In the genomic region with DNA sequence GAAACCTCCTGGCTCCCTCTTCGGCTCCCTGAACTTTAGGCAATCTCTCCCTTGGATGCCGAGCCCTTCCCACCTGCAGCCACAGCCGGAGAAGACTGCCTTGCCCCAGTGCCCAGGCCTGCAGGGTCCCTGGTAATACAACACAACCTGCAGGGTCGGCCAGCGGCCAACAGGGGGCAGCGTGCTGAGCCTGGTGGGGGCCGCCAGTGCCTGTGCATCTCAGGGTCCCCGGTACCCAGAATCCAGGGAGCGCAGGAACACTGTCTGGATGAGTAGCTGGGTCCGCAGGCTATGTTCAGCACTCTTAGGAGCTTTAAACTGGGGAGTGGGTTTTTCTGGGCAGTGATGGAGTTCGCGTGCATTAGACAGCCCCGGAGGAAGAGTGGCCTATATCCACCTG, we compare ENCODE assay signal across 19 cellular contexts. TPM values are rescaled to one million over a fixed set of nuclear protein-coding genes. Genes with fewer than 3 reads are reported as not detected.
DNase-seq lines count a peak whose midpoint lies in the region; ATAC-seq and TF ChIP-seq lines count a peak whose summit lies in the region.
"Had no signal": no experiment of that assay in that cellular context is flagged by ENCODE, and none has a peak within 500 bp of the region (broad histone marks: within the 10 kb centered on the region; RNA-seq: fewer than 3 reads in every experiment).

No MANE protein-coding gene starts in this region.

- WGBS in smooth muscle cell (ENCODE audit: low lambda C conversion rate): 58% methylated on average over 13 of the region's 13 CpGs

- no peaks in the 10 kb centered on the region for H3K9me3 ChIP-seq in cardiac muscle cell (ENCODE audit: low read depth)
- no peaks in the 10 kb centered on the region for H3K9me3 ChIP-seq in smooth muscle cell (replicated peaks; ENCODE audit: low read depth)
- H3K9me3 ChIP-seq: colonic mucosa, thyroid gland had no signal

- intact Hi-C loops in left cardiac atrium (cut with DNase I): loop anchor here in 1 of 2 donors (5.0 kb wide), 1 partner anchor 54 kb away; no protein-coding TSS in a partner anchor
- intact Hi-C loops in activated CD4-positive, alpha-beta memory T cell treated with anti-CD3 and anti-CD28 coated beads for 36 hours (cut with micrococcal nuclease): no loop called here

- H3F3A ChIP-seq in smooth muscle cell (ENCODE audit: low read depth): no peaks in the 10 kb centered on the region

- H3K27me3 Mint-ChIP-seq in activated CD4-positive, alpha-beta memory T cell treated with anti-CD3 and anti-CD28 coated beads for 36 hours: peaks cover 3% of the 10 kb centered on the region

- no peak overlapping the region for H2AFZ ChIP-seq in smooth muscle cell (ENCODE audit: low read depth)

- H3K4me1 Mint-ChIP-seq in activated CD4-positive, alpha-beta memory T cell treated with anti-CD3 and anti-CD28 coated beads for 36 hours (ENCODE audit: low read depth): no peaks in the 10 kb centered on the region
- H3K4me1 Mint-ChIP-seq: activated B cell treated with CpG ODN at 0.5 μM for 24 hours had no signal

- peak; percentile 21 for TF ChIP-seq CTCF in cardiac muscle cell (IDR thresholded peaks at IDR 0.05; ENCODE audit: low read depth, low read length)
- peak; percentile 29 for TF ChIP-seq CTCF in epithelial cell of proximal tubule (conservative IDR thresholded peaks at IDR 0.05; ENCODE audit: low read depth, low read length)
- TF ChIP-seq CTCF in smooth muscle cell (IDR thresholded peaks at IDR 0.05; ENCODE audit: borderline replicate concordance, insufficient read depth, poor library complexity, severe bottlenecking): peak; percentile 23

- H3K9me3 Mint-ChIP-seq in activated CD4-positive, alpha-beta memory T cell treated with anti-CD3 and anti-CD28 coated beads for 36 hours: no peaks in the 10 kb centered on the region
- H3K9me3 Mint-ChIP-seq: activated B cell treated with CpG ODN at 0.5 μM for 24 hours had no signal

- H3K4me3 Mint-ChIP-seq in activated CD4-positive, alpha-beta memory T cell treated with anti-CD3 and anti-CD28 coated beads for 36 hours: no peak overlapping the region
- H3K4me3 Mint-ChIP-seq: activated B cell treated with CpG ODN at 0.5 μM for 24 hours had no signal

- no peak overlapping the region for H3K9ac ChIP-seq in smooth muscle cell (ENCODE audit: low read depth)

- H3K4me3 ChIP-seq in cardiac muscle cell (no peak overlapping the region), epithelial cell of proximal tubule (ENCODE audit: low read depth, low read length) (no peak overlapping the region), smooth muscle cell (no peak overlapping the region)
- H3K4me3 ChIP-seq: colonic mucosa, thyroid gland had no signal

- H3K27me3 ChIP-seq in cardiac muscle cell: no peaks in the 10 kb centered on the region
- H3K27me3 ChIP-seq in smooth muscle cell (ENCODE audit: low read depth): peaks cover 7% of the 10 kb centered on the region
- H3K27me3 ChIP-seq: colonic mucosa, thyroid gland had no signal

- H3K27ac Mint-ChIP-seq in activated CD4-positive, alpha-beta memory T cell treated with anti-CD3 and anti-CD28 coated beads for 36 hours: no peak overlapping the region
- H3K27ac Mint-ChIP-seq: activated B cell treated with CpG ODN at 0.5 μM for 24 hours had no signal

- H4K20me1 ChIP-seq in smooth muscle cell (ENCODE audit: low read depth): no peaks in the 10 kb centered on the region

- no peaks in the 10 kb centered on the region for H3K79me2 ChIP-seq in smooth muscle cell (ENCODE audit: low read depth)

- no peak overlapping the region for H3K4me2 ChIP-seq in smooth muscle cell

- H3K4me1 ChIP-seq in cardiac muscle cell (ENCODE audit: low read depth) (peaks cover 31% of the 10 kb centered on the region), smooth muscle cell (ENCODE audit: low read depth) (peaks cover 11% of the 10 kb centered on the region)
- H3K4me1 ChIP-seq: colonic mucosa, thyroid gland had no signal

- ATAC-seq in left cardiac atrium (no peak), HG02798 (IDR thresholded peaks at IDR 0.05; ENCODE audit: poor library complexity, unreplicated experiment) (no peak), HG02938 (IDR thresholded peaks at IDR 0.05; ENCODE audit: unreplicated experiment) (no peak)

- no peak for DNase-seq in cardiac muscle cell (ENCODE audit: low read depth in 1 of 2, low spot score in 1 of 2)
- DNase-seq in left cardiac atrium: no peak
- peak; percentile 17 for DNase-seq in NAMALWA (ENCODE audit: low spot score)
- DNase-seq in epithelial cell of proximal tubule (ENCODE audit: low read depth): no peak
- no peak for DNase-seq in smooth muscle cell (lab: John Stamatoyannopoulos, UW; ENCODE audit: unreplicated experiment)
- no peak for DNase-seq in activated CD4-positive, alpha-beta memory T cell treated with anti-CD3 and anti-CD28 coated beads for 36 hours
- DNase-seq: activated B cell treated with CpG ODN at 0.5 μM for 24 hours, activated gamma-delta T cell, colonic mucosa, mammary epithelial cell, NCI-H226, SHP77, thyroid gland had no signal

- no peaks in the 10 kb centered on the region for H3K36me3 Mint-ChIP-seq in activated CD4-positive, alpha-beta memory T cell treated with anti-CD3 and anti-CD28 coated beads for 36 hours

- no peaks in the 10 kb centered on the region for H3K36me3 ChIP-seq in cardiac muscle cell
- no peaks in the 10 kb centered on the region for H3K36me3 ChIP-seq in smooth muscle cell (ENCODE audit: low read depth)
- H3K36me3 ChIP-seq: colonic mucosa, thyroid gland had no signal

- CTCF ChIA-PET in activated CD4-positive, alpha-beta memory T cell treated with anti-CD3 and anti-CD28 coated beads for 36 hours (lab: Charles Lee): no interaction called here

- H3K27ac ChIP-seq in cardiac muscle cell (no peak overlapping the region), smooth muscle cell (ENCODE audit: low read depth) (no peak overlapping the region)
- H3K27ac ChIP-seq: colonic mucosa, thyroid gland had no signal

- POLR2A ChIA-PET in activated CD4-positive, alpha-beta memory T cell treated with anti-CD3 and anti-CD28 coated beads for 36 hours (lab: Charles Lee): no interaction called here

RNA-seq across cellular contexts. Expression of a gene that starts 17.5 kb away (rescaled TPM):
- 3.1 and 10.2 TPM in 2 replicates for total RNA-seq in cardiac muscle cell
- polyA plus RNA-seq in cardiac muscle cell: 4.0 and 9.8 TPM in 2 replicates
- 10 to 100 TPM; 34.7 to 54.1 TPM for total RNA-seq in left cardiac atrium
- total RNA-seq in epithelial cell of proximal tubule: not detected in 2 replicates
- total RNA-seq in smooth muscle cell: not detected in 2 replicates
- polyA plus RNA-seq in smooth muscle cell: not detected in 2 replicates
- not detected for total RNA-seq in activated CD4-positive, alpha-beta memory T cell treated with anti-CD3 and anti-CD28 coated beads for 36 hours
- total RNA-seq: activated B cell treated with CpG ODN at 0.5 μM for 24 hours, colonic mucosa, G401, glomerular endothelial cell, H4, mammary epithelial cell, renal cortical epithelial cell, thyroid gland had no signal
- polyA plus RNA-seq: mammary epithelial cell had no signal
